Comparison of ENCODE assay signal across 10 cellular contexts in the genomic region with DNA sequence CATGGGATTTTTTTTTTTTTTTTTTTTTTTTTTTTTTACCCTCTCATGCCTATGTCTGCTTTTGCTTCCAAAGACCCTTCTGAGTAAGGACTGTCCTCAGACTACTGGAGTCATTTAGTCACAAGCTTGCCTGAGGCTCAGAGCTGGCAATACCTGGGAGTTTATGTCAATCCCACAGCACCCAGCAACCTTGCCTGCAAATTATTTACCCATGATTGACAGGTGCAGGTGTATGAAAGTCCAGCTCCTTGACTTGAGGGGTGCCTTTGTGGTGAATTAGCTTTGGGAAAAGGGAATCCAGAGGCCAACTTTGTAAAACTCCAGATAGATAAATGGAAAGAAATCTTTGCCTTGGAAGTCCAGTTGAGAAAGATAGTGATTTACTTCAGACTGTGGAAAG. TPM values are rescaled to one million over a fixed set of nuclear protein-coding genes. Genes with fewer than 3 reads are reported as not detected.
"Had no signal": no experiment of that assay in that cellular context is flagged by ENCODE, and none has a peak within 500 bp of the region (broad histone marks: within the 10 kb centered on the region; RNA-seq: fewer than 3 reads in every experiment).

No MANE protein-coding gene starts in this region.

RNA-seq across cellular contexts. Expression of a gene that starts 53.2 kb away (rescaled TPM):
- total RNA-seq: esophagus mucosa, gastrocnemius medialis, glomerular endothelial cell, kidney epithelial cell, left cardiac atrium, left ventricle myocardium inferior, mammary epithelial cell, osteocyte, psoas muscle, suprapubic skin had no signal
- polyA plus RNA-seq: mammary epithelial cell, psoas muscle had no signal
